8 cellular contexts compared by ENCODE assay signal in the genomic region with DNA sequence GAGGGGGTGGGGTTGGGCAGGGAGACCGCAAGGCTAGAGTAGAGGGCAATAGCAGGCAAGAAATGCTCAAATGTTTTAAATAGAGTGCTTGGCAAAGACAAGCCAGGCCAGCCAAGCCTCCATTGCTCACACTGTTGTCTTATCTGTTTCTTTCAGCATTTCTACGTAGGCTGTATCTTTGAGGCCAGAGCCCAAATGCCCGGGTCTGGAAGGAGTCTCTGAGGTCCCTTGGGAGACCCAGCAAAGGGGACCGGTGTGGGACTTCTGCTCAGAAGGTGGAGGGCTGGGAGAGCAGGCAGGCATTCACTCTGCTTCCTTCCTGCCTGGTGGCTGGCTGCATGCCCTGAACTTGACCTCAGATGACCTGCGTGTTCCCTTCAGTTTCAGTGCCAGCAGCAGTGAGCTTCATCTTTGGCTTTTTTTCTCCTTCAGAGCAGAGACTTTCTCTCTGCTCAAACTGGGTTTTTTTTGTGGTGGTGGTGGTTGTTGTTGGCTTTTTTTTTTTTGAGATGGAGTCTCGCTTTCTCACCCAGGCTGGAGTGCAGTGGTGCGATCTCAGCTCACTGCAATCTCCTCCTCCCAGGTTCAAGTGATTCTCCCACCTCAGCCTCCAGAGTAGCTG. TPM values are rescaled to one million over a fixed set of nuclear protein-coding genes. Genes with fewer than 3 reads are reported as not detected.
DNase-seq lines count a peak whose midpoint lies in the region; ATAC-seq and TF ChIP-seq lines count a peak whose summit lies in the region.

No MANE protein-coding gene starts in this region.

- TF ChIP-seq RAD21 in liver (IDR thresholded peaks at IDR 0.05): peak in 1 of 2 donors; percentile 24

- no peaks in the 10 kb centered on the region for H3K9me3 ChIP-seq in liver (ENCODE audit: control insufficient read depth in 4 of 4, low read length in 3 of 4)

- TF ChIP-seq CTCF in liver (IDR thresholded peaks at IDR 0.05; ENCODE audit: low read depth, low read length, missing input control): no peak

- no peak overlapping the region for H3K4me3 ChIP-seq in liver (ENCODE audit: low read depth in 1 of 3, low read length in 3 of 3)

- peak; percentile 69 for ATAC-seq in HG02885 (IDR thresholded peaks at IDR 0.05; ENCODE audit: poor library complexity, unreplicated experiment)

- H3K4me1 ChIP-seq in liver (ENCODE audit: control insufficient read depth in 4 of 4, insufficient read depth in 4 of 4, low read length in 3 of 4): peaks cover 0 to 11% (median 1%) of the 10 kb centered on the region in 4 donors

- peak; percentile 47 for DNase-seq in stimulated activated CD4-positive, alpha-beta T cell treated with anti-CD3 and anti-CD28 coated beads, Interleukin-1b, Interleukin-23, amount 100 ng/mL, for 48 hours
- DNase-seq in stimulated activated CD4-positive, alpha-beta T cell treated with anti-CD3 and anti-CD28 coated beads, Interleukin-12 subunit alpha, Interleukin-12 subunit beta, amount 100 ng/mL, for 4 hours: no peak
- DNase-seq in NCI-H774 (lab: John Stamatoyannopoulos, UW) (peak; percentile 4), HPDE6-E6E7 (ENCODE audit: extremely low spot score) (no peak), NCI-H2081 treated with DMSO at 0.1 percent for 48 hours (lab: John Stamatoyannopoulos, UW) (no peak)
- peak; percentile 6 for DNase-seq in activated T-helper 9 cell treated with anti-CD3 and anti-CD28 coated beads, Interleukin-2, amount 50 U/mL, for 16 hours (ENCODE audit: low read depth)

- H3K27me3 ChIP-seq in liver (ENCODE audit: control insufficient read depth in 4 of 4, insufficient read depth in 4 of 4, low read length in 3 of 4): no peaks in the 10 kb centered on the region

- 48% methylated on average over 7 of the region's 7 CpGs for WGBS in liver

- no peaks in the 10 kb centered on the region for H3K36me3 ChIP-seq in liver (ENCODE audit: control insufficient read depth in 4 of 4, insufficient read depth in 3 of 4, low read depth in 1 of 4, low read length in 3 of 4)

- no peak overlapping the region for H3K27ac ChIP-seq in liver (ENCODE audit: low read depth in 1 of 2, low read length in 2 of 2)

- no peak overlapping the region for H3K9ac ChIP-seq in liver (ENCODE audit: low read depth in 1 of 2, low read length in 2 of 2)

TF ChIP-seq in liver, 16 proteins besides CTCF, POLR2A, EP300 and RAD21:
- TF ChIP-seq FOXA2 (IDR thresholded peaks at IDR 0.05) (no peak), NR2F2 (IDR thresholded peaks at IDR 0.05) (peak; percentile 90), TAF1 (conservative IDR thresholded peaks at IDR 0.05) (no peak), JUND (IDR thresholded peaks at IDR 0.05) (no peak), SP1 (IDR thresholded peaks at IDR 0.05) (peak; percentile 14), RXRA (IDR thresholded peaks at IDR 0.05) (peak; percentile 44 to 46), EGR1 (IDR thresholded peaks at IDR 0.05; ENCODE audit: low read depth in 2 of 2) (no peak)
- TF ChIP-seq, protein P1, sequence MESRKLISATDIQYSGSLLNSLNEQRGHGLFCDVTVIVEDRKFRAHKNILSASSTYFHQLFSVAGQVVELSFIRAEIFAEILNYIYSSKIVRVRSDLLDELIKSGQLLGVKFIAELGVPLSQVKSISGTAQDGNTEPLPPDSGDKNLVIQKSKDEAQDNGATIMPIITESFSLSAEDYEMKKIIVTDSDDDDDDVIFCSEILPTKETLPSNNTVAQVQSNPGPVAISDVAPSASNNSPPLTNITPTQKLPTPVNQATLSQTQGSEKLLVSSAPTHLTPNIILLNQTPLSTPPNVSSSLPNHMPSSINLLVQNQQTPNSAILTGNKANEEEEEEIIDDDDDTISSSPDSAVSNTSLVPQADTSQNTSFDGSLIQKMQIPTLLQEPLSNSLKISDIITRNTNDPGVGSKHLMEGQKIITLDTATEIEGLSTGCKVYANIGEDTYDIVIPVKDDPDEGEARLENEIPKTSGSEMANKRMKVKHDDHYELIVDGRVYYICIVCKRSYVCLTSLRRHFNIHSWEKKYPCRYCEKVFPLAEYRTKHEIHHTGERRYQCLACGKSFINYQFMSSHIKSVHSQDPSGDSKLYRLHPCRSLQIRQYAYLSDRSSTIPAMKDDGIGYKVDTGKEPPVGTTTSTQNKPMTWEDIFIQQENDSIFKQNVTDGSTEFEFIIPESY (IDR thresholded peaks at IDR 0.05): no peak
- TF ChIP-seq, protein P2, sequence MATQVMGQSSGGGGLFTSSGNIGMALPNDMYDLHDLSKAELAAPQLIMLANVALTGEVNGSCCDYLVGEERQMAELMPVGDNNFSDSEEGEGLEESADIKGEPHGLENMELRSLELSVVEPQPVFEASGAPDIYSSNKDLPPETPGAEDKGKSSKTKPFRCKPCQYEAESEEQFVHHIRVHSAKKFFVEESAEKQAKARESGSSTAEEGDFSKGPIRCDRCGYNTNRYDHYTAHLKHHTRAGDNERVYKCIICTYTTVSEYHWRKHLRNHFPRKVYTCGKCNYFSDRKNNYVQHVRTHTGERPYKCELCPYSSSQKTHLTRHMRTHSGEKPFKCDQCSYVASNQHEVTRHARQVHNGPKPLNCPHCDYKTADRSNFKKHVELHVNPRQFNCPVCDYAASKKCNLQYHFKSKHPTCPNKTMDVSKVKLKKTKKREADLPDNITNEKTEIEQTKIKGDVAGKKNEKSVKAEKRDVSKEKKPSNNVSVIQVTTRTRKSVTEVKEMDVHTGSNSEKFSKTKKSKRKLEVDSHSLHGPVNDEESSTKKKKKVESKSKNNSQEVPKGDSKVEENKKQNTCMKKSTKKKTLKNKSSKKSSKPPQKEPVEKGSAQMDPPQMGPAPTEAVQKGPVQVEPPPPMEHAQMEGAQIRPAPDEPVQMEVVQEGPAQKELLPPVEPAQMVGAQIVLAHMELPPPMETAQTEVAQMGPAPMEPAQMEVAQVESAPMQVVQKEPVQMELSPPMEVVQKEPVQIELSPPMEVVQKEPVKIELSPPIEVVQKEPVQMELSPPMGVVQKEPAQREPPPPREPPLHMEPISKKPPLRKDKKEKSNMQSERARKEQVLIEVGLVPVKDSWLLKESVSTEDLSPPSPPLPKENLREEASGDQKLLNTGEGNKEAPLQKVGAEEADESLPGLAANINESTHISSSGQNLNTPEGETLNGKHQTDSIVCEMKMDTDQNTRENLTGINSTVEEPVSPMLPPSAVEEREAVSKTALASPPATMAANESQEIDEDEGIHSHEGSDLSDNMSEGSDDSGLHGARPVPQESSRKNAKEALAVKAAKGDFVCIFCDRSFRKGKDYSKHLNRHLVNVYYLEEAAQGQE (IDR thresholded peaks at IDR 0.05): no peak
- TF ChIP-seq, protein P3, sequence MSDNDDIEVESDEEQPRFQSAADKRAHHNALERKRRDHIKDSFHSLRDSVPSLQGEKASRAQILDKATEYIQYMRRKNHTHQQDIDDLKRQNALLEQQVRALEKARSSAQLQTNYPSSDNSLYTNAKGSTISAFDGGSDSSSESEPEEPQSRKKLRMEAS (IDR thresholded peaks at IDR 0.05): no peak

RNA-seq across cellular contexts. Expression of a gene that starts 13.7 kb away (rescaled TPM):
- 10 to 100 TPM in 1 of 2 donors, 1 to 10 TPM in 1; 5.0 to 16.2 TPM for total RNA-seq in liver
- 1 to 10 TPM in 1 of 2 donors, under 1 TPM in 1; 0.89 to 1.5 TPM for polyA plus RNA-seq in liver

RNA-seq across cellular contexts. Expression of a gene that starts 44.3 kb away (rescaled TPM):
- total RNA-seq in liver: 10 to 100 TPM; 19.6 to 24.4 TPM
- polyA plus RNA-seq in liver: 10 to 100 TPM; 32.2 to 49.7 TPM

Comparison
In these comparisons a context has a peak if more than half of its experiments do, and no peak if none do; other contexts are left out.
1. DNase-seq: peak in stimulated activated CD4-positive, alpha-beta T cell treated with anti-CD3 and anti-CD28 coated beads, Interleukin-1b, Interleukin-23, amount 100 ng/mL, for 48 hours (single experiment), NCI-H774 (single experiment) and activated T-helper 9 cell treated with anti-CD3 and anti-CD28 coated beads, Interleukin-2, amount 50 U/mL, for 16 hours (single experiment); none in stimulated activated CD4-positive, alpha-beta T cell treated with anti-CD3 and anti-CD28 coated beads, Interleukin-12 subunit alpha, Interleukin-12 subunit beta, amount 100 ng/mL, for 4 hours (single experiment), HPDE6-E6E7 (single experiment) and NCI-H2081 treated with DMSO at 0.1 percent for 48 hours (single experiment).